11 cellular contexts compared by ENCODE assay signal in the genomic region with DNA sequence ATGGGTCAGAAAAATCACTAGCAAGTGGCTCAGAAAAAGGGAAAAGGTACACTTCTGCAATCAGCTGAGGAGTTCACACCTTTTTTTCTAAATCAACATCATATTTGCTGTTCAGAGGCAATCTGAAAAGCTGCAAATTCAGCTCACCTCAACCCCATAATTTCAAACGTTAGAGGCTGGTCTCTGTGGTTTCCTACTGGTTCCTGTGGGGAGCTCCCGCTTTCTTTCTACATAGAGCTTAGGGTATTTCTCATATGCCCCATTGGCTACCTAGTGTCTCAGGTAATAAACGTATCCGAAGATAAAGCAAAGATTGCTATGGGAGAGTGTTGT. TPM values are rescaled to one million over a fixed set of nuclear protein-coding genes. Genes with fewer than 3 reads are reported as not detected.
DNase-seq lines count a peak whose midpoint lies in the region; ATAC-seq, FAIRE-seq and TF ChIP-seq lines count a peak whose summit lies in the region.
"Had no signal": no experiment of that assay in that cellular context is flagged by ENCODE, and none has a peak within 500 bp of the region (broad histone marks: within the 10 kb centered on the region; RNA-seq: fewer than 3 reads in every experiment).

No MANE protein-coding gene starts in this region.

- FAIRE-seq in endothelial cell of umbilical vein (lab: Jason Lieb, UNC), result no peak

- DNase-seq in endothelial cell of umbilical vein (ENCODE audit: low read depth, low spot score) (no peak), NCI-H1436 treated with DMSO at 0.1 percent for 48 hours (lab: John Stamatoyannopoulos, UW) (no peak), NCI-H345 treated with DMSO at 0.1 percent for 48 hours (lab: John Stamatoyannopoulos, UW; ENCODE audit: unreplicated experiment) (no peak)
- DNase-seq in effector CD8-positive, alpha-beta T cell (lab: John Stamatoyannopoulos, UW), result no peak
- DNase-seq: activated T-cell treated with anti-CD3 and anti-CD28 coated beads, Interleukin-2, amount 50 U/mL, for 24 hours; CD4-positive, CD25-positive, alpha-beta regulatory T cell; Karpas-422 had no signal

- H3K27me3 ChIP-seq in ACC112 (ENCODE audit: insufficient read depth, low read length), result no peaks in the 10 kb centered on the region
- no peaks in the 10 kb centered on the region for H3K27me3 ChIP-seq in endothelial cell of umbilical vein (ENCODE audit: control insufficient read depth in 2 of 2, insufficient read depth in 2 of 2, low read length in 2 of 2)
- H3K27me3 ChIP-seq in parathyroid adenoma (ENCODE audit: control insufficient read depth, insufficient read depth, low read length), result no peaks in the 10 kb centered on the region

- H2AFZ ChIP-seq in ACC112 (ENCODE audit: low read length, unreplicated experiment) (no peak overlapping the region), endothelial cell of umbilical vein (ENCODE audit: low read depth, low read length) (no peak overlapping the region), parathyroid adenoma (no peak overlapping the region)

- no peaks in the 10 kb centered on the region for H3K9me1 ChIP-seq in endothelial cell of umbilical vein (replicated peaks; ENCODE audit: control insufficient read depth, extremely low read depth, insufficient read depth, low read length)

- H3K27ac ChIP-seq in ACC112 (ENCODE audit: low read depth, low read length), result peak overlapping the region; percentile 47
- H3K27ac ChIP-seq in KOPT-K1 (ENCODE audit: low read depth, low read length, poor library complexity, severe bottlenecking), result peak overlapping the region; percentile 41
- peak overlapping the region; percentile 73 for H3K27ac ChIP-seq in endothelial cell of umbilical vein (ENCODE audit: insufficient read depth, low read depth, low read length)
- H3K27ac ChIP-seq in parathyroid adenoma, result peak overlapping the region; percentile 56

- H3K9ac ChIP-seq in endothelial cell of umbilical vein (replicated peaks; ENCODE audit: extremely low read depth, insufficient read depth, low read length), result peak overlapping the region; percentile 53
- no peak overlapping the region for H3K9ac ChIP-seq in parathyroid adenoma

- BruUV-seq in endothelial cell of umbilical vein (replicated peaks; lab: Mats Ljungman, UMichigan), result TSS peak; percentile 41

- intact Hi-C loops in endothelial cell of umbilical vein (cut with micrococcal nuclease), result no loop called here

- H3K4me2 ChIP-seq in endothelial cell of umbilical vein (ENCODE audit: insufficient read depth, low read length), result no peak overlapping the region
- H3K4me2 ChIP-seq in parathyroid adenoma (ENCODE audit: low read length), result no peak overlapping the region

- H3K36me3 ChIP-seq in ACC112 (ENCODE audit: insufficient read depth, low read length), result no peaks in the 10 kb centered on the region
- H3K36me3 ChIP-seq in KOPT-K1 (ENCODE audit: insufficient read depth, low read length), result no peaks in the 10 kb centered on the region
- no peaks in the 10 kb centered on the region for H3K36me3 ChIP-seq in endothelial cell of umbilical vein (ENCODE audit: control insufficient read depth in 2 of 2, extremely low read depth in 1 of 2, insufficient read depth in 2 of 2, low read length in 2 of 2)
- H3K36me3 ChIP-seq in parathyroid adenoma (ENCODE audit: control insufficient read depth, insufficient read depth, low read length), result no peaks in the 10 kb centered on the region

- H4K20me1 ChIP-seq in endothelial cell of umbilical vein (replicated peaks; ENCODE audit: control insufficient read depth, extremely low read depth, insufficient read depth, low read length), result no peaks in the 10 kb centered on the region

- no peak for TF ChIP-seq POLR2A in endothelial cell of umbilical vein (IDR thresholded peaks at IDR 0.05; ENCODE audit: low read depth, low read length)

- H3K4me1 ChIP-seq in ACC112 (ENCODE audit: control insufficient read depth, insufficient read depth, low read length, unreplicated experiment) (peaks cover 54% of the 10 kb centered on the region), endothelial cell of umbilical vein (ENCODE audit: control insufficient read depth, extremely low read depth, insufficient read depth, low read length) (peaks cover 26% of the 10 kb centered on the region), parathyroid adenoma (no peaks in the 10 kb centered on the region)

- H3K4me3 ChIP-seq in ACC112 (ENCODE audit: low read depth, low read length) (no peak overlapping the region), endothelial cell of umbilical vein (replicated peaks in 1 of 3; ENCODE audit: insufficient read depth in 1 of 3, low read depth in 1 of 3, low read length in 3 of 3) (no peak overlapping the region), parathyroid adenoma (ENCODE audit: low read depth, low read length) (no peak overlapping the region)

- no peak for TF ChIP-seq CTCF in endothelial cell of umbilical vein (IDR thresholded peaks at IDR 0.05; ENCODE audit: extremely low read depth in 1 of 2, insufficient read depth in 1 of 2, low read depth in 1 of 2, low read length in 2 of 2)
- TF ChIP-seq CTCF in parathyroid adenoma (IDR thresholded peaks at IDR 0.05), result no peak

- no peaks in the 10 kb centered on the region for H3K79me2 ChIP-seq in ACC112 (ENCODE audit: control insufficient read depth, insufficient read depth, low read length, unreplicated experiment)
- H3K79me2 ChIP-seq in endothelial cell of umbilical vein (ENCODE audit: control insufficient read depth, insufficient read depth, low read length), result no peaks in the 10 kb centered on the region
- no peaks in the 10 kb centered on the region for H3K79me2 ChIP-seq in parathyroid adenoma

- dilution Hi-C loops in endothelial cell of umbilical vein (cut with MboI; ENCODE audit: extremely low pct_ligation_motif_present, low sequenced_read_pairs), result no loop called here

- H3K9me3 ChIP-seq in KOPT-K1 (ENCODE audit: insufficient read depth, low read length, poor library complexity, severe bottlenecking) (no peaks in the 10 kb centered on the region), endothelial cell of umbilical vein (replicated peaks; ENCODE audit: control insufficient read depth, insufficient read depth, low read length) (no peaks in the 10 kb centered on the region), parathyroid adenoma (ENCODE audit: control insufficient read depth, low read length) (no peaks in the 10 kb centered on the region)

- CTCF ChIA-PET in endothelial cell of umbilical vein (lab: Charles Lee), result interaction anchor here (1.8 to 2.9 kb wide), 5 partner anchors 14 to 63 kb away, joined by 7 to 17 read pairs (median 8); a partner anchor contains a TSS

- ATAC-seq in activated CD4-positive, CD25-positive, alpha-beta regulatory T cell treated with anti-CD3 and anti-CD28 coated beads, Interleukin-2, amount 50 U/mL, for 24 hours, result no peak

- POLR2A ChIA-PET in endothelial cell of umbilical vein (lab: Charles Lee), result interaction anchor here (0.6 to 2.8 kb wide), 4 partner anchors 14 to 1588 kb away, joined by 3 to 48 read pairs (median 15); a partner anchor contains a TSS

TF ChIP-seq in endothelial cell of umbilical vein, 7 proteins besides CTCF, POLR2A, EP300 and RAD21:
- no peak for TF ChIP-seq FOS (IDR thresholded peaks at IDR 0.05; ENCODE audit: borderline replicate concordance, insufficient read depth, low read length)
- TF ChIP-seq GATA2 (IDR thresholded peaks at IDR 0.05; ENCODE audit: insufficient read depth, insufficient read length, low read depth, low read length), result no peak
- TF ChIP-seq MYC (IDR thresholded peaks at IDR 0.05; ENCODE audit: low read depth, low read length), result no peak
- TF ChIP-seq JUN (IDR thresholded peaks at IDR 0.05; ENCODE audit: borderline replicate concordance, insufficient read depth, insufficient read length, low read depth), result no peak
- no peak for TF ChIP-seq POLR2AphosphoS5 (IDR thresholded peaks at IDR 0.05; ENCODE audit: insufficient read depth, low read depth, low read length)
- TF ChIP-seq, protein P1, sequence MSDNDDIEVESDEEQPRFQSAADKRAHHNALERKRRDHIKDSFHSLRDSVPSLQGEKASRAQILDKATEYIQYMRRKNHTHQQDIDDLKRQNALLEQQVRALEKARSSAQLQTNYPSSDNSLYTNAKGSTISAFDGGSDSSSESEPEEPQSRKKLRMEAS (IDR thresholded peaks at IDR 0.05; ENCODE audit: insufficient read depth, insufficient read length), result no peak
- TF ChIP-seq EZH2 (IDR thresholded peaks at IDR 0.05; ENCODE audit: borderline replicate concordance, low read depth, low read length, severe bottlenecking), result no peak

RNA-seq across cellular contexts. Expression of a gene that starts 5.2 kb away (rescaled TPM):
- total RNA-seq in endothelial cell of umbilical vein, result 45.0 and 48.7 TPM in 2 replicates
- polyA plus RNA-seq in endothelial cell of umbilical vein, result 15.3 and 21.0 TPM in 2 replicates
- polyA plus RNA-seq in endothelial cell of umbilical vein (2011; cell fraction: cytosol; rRNA removed), result 24.1 and 26.7 TPM in 2 replicates
- 15.9 and 19.0 TPM in 2 replicates for polyA plus RNA-seq in endothelial cell of umbilical vein (2011; cell fraction: nucleus; rRNA removed)
- 34.7 and 37.6 TPM in 2 replicates for polyA plus RNA-seq in endothelial cell of umbilical vein (2012)
- polyA minus RNA-seq in endothelial cell of umbilical vein, result 7.6 and 9.0 TPM in 2 replicates
- not detected for polyA minus RNA-seq in endothelial cell of umbilical vein (2011; cell fraction: cytosol; rRNA and poly(A)+ RNA removed)
- 11.7 and 15.4 TPM in 2 replicates for polyA minus RNA-seq in endothelial cell of umbilical vein (2011; cell fraction: nucleus; rRNA and poly(A)+ RNA removed)

RNA-seq across cellular contexts. Expression of a gene that starts 16.9 kb away (rescaled TPM):
- 318 and 364 TPM in 2 replicates for total RNA-seq in endothelial cell of umbilical vein
- polyA plus RNA-seq in endothelial cell of umbilical vein, result 849 and 951 TPM in 2 replicates
- polyA plus RNA-seq in endothelial cell of umbilical vein (2011; cell fraction: cytosol; rRNA removed), result 584 and 653 TPM in 2 replicates
- polyA plus RNA-seq in endothelial cell of umbilical vein (2011; cell fraction: nucleus; rRNA removed), result 548 and 602 TPM in 2 replicates
- polyA plus RNA-seq in endothelial cell of umbilical vein (2012), result 130 and 295 TPM in 2 replicates
- 607 and 685 TPM in 2 replicates for polyA minus RNA-seq in endothelial cell of umbilical vein
- 0.72 TPM for polyA minus RNA-seq in endothelial cell of umbilical vein (2011; cell fraction: cytosol; rRNA and poly(A)+ RNA removed)
- 400 and 512 TPM in 2 replicates for polyA minus RNA-seq in endothelial cell of umbilical vein (2011; cell fraction: nucleus; rRNA and poly(A)+ RNA removed)
- polyA plus RNA-seq: CD4-positive, CD25-positive, alpha-beta regulatory T cell had no signal

RNA-seq across cellular contexts. Expression of a gene that starts 35.9 kb away (rescaled TPM):
- 4.6 and 7.6 TPM in 2 replicates for total RNA-seq in endothelial cell of umbilical vein
- polyA plus RNA-seq in endothelial cell of umbilical vein, result 8.2 and 9.8 TPM in 2 replicates
- 3.9 and 4.8 TPM in 2 replicates for polyA plus RNA-seq in endothelial cell of umbilical vein (2011; cell fraction: cytosol; rRNA removed)
- 20.5 and 26.4 TPM in 2 replicates for polyA plus RNA-seq in endothelial cell of umbilical vein (2011; cell fraction: nucleus; rRNA removed)
- polyA plus RNA-seq in endothelial cell of umbilical vein (2012), result 1.8 and 3.8 TPM in 2 replicates
- polyA minus RNA-seq in endothelial cell of umbilical vein, result 9.4 and 13.4 TPM in 2 replicates
- polyA minus RNA-seq in endothelial cell of umbilical vein (2011; cell fraction: cytosol; rRNA and poly(A)+ RNA removed), result not detected
- 17.1 and 20.6 TPM in 2 replicates for polyA minus RNA-seq in endothelial cell of umbilical vein (2011; cell fraction: nucleus; rRNA and poly(A)+ RNA removed)
